5 cellular contexts compared by ENCODE assay signal in the genomic region with DNA sequence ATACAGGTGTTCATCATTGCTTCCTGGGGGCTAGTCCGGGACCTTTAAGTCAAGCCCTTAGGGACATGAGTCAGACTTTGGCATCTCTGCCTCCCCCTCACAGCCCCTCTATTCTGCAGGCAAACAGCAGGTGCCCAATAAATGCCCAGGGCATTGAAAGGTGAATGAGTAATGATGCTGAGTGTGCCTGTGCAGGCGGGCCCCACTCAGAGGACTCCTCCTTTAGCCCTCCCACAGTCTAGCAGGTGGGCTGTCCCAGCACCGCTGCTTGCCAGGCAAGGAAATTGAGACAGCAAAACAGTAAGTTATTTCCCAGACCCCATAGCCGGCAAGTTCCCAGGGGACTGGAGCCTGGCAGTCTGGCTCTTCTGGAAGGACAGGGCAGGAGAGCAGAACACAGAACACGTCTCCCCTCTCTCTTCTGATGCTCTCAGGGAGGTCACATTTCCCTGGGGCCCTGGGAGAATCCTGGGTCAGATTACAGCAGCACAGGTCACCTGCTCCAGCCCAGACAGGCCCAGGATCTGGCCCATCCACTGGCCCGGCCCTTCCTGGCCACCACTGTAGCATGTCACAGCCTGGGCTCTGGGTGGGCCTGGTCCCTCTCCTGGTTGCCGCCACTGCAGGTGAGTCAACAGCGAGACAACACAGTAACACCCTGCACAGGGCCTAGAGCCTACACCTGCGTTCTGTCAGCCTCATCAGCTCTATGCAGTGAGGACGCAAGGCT.
DNase-seq lines count a peak whose midpoint lies in the region; ATAC-seq, FAIRE-seq and TF ChIP-seq lines count a peak whose summit lies in the region.
"Not testable (repeated sequence)": the region's sequence is repeated elsewhere in the genome, so short reads cannot be mapped to it uniquely, and the experiment has no call there.

No MANE protein-coding gene starts in this region.

- dilution Hi-C loops in keratinocyte (cut with MboI; ENCODE audit: extremely low pct_ligation_motif_present, low sequenced_read_pairs) = not testable (repeated sequence)

- not testable (repeated sequence) for H2AFZ ChIP-seq in PC-3 (ENCODE audit: low read length); keratinocyte (ENCODE audit: control insufficient read depth, low read length)

- FAIRE-seq in keratinocyte (lab: Jason Lieb, UNC) (peak; percentile 80), urothelium cell line (lab: Jason Lieb, UNC) (peak; percentile 99)

- CTCF ChIA-PET in PC-3 (lab: Charles Lee) = not testable (repeated sequence)

- not testable (repeated sequence) for H3K36me3 ChIP-seq in PC-3 (ENCODE audit: low read depth, low read length); keratinocyte (ENCODE audit: control insufficient read depth in 2 of 2, extremely low read depth in 1 of 2, insufficient read depth in 2 of 2, low read length in 2 of 2)

- TF ChIP-seq CTCF in PC-3 (conservative IDR thresholded peaks at IDR 0.05; ENCODE audit: low read depth, low read length); keratinocyte (optimal IDR thresholded peaks at IDR 0.05 in 1 of 3, IDR thresholded peaks at IDR 0.05 in 1 of 3, conservative IDR thresholded peaks at IDR 0.05 in 1 of 3; ENCODE audit: extremely low read depth in 1 of 3, insufficient read depth in 2 of 3, low read length in 3 of 3): not testable (repeated sequence)

- not testable (repeated sequence) for H3F3A ChIP-seq in PC-3 (ENCODE audit: low read length, unreplicated experiment)

- intact Hi-C loops in PC-3 (cut with micrococcal nuclease) = not testable (repeated sequence)

- H3K4me1 ChIP-seq in PC-3 (ENCODE audit: insufficient read depth, low read length); keratinocyte (ENCODE audit: control insufficient read depth, extremely low read depth, insufficient read depth, low read length): not testable (repeated sequence)

- not testable (repeated sequence) for H3K27ac Mint-ChIP-seq in activated naive CD8-positive, alpha-beta T cell treated with anti-CD3 and anti-CD28 coated beads, Interleukin-2, amount 50 U/mL, for 24 hours

- H3K4me2 ChIP-seq in PC-3 (ENCODE audit: low read length); keratinocyte (ENCODE audit: control insufficient read depth, extremely low read depth, insufficient read depth, low read depth, low read length): not testable (repeated sequence)

- H4K20me1 ChIP-seq in PC-3 (ENCODE audit: low read length); keratinocyte (ENCODE audit: control insufficient read depth, extremely low read depth, insufficient read depth, low read length): not testable (repeated sequence)

- not testable (repeated sequence) for H3K9me3 Mint-ChIP-seq in activated naive CD8-positive, alpha-beta T cell treated with anti-CD3 and anti-CD28 coated beads, Interleukin-2, amount 50 U/mL, for 24 hours

- not testable (repeated sequence) for H3K9me3 ChIP-seq in PC-3 (ENCODE audit: low read length); keratinocyte (ENCODE audit: control insufficient read depth, low read depth, low read length)

- H3K4me3 ChIP-seq in PC-3 (ENCODE audit: low read length); keratinocyte (ENCODE audit: control insufficient read depth in 2 of 3, extremely low read depth in 1 of 3, insufficient read depth in 2 of 3, low read depth in 1 of 3, low read length in 3 of 3): not testable (repeated sequence)

- not testable (repeated sequence) for H3K4me1 Mint-ChIP-seq in activated naive CD8-positive, alpha-beta T cell treated with anti-CD3 and anti-CD28 coated beads, Interleukin-2, amount 50 U/mL, for 24 hours

- not testable (repeated sequence) for H3K9me1 ChIP-seq in keratinocyte (ENCODE audit: control insufficient read depth, extremely low read depth, insufficient read depth, low read length)

- H3K4me3 Mint-ChIP-seq in activated naive CD8-positive, alpha-beta T cell treated with anti-CD3 and anti-CD28 coated beads, Interleukin-2, amount 50 U/mL, for 24 hours = not testable (repeated sequence)

- H3K9me2 ChIP-seq in PC-3 (replicated peaks; ENCODE audit: low read length) = not testable (repeated sequence)

- POLR2A ChIA-PET in PC-3 (lab: Charles Lee; ENCODE audit: unreplicated experiment) = not testable (repeated sequence)

- H3K27ac ChIP-seq in PC-3 (ENCODE audit: low read length); keratinocyte (ENCODE audit: control insufficient read depth, insufficient read depth, low read length): not testable (repeated sequence)

- ATAC-seq in PC-3 = peak; percentile 69
- peak; percentile 12 for ATAC-seq in activated naive CD8-positive, alpha-beta T cell treated with anti-CD3 and anti-CD28 coated beads, Interleukin-2, amount 50 U/mL, for 24 hours
- ATAC-seq in esophagus mucosa = peak; percentile 39

- H3K79me2 ChIP-seq in PC-3 (ENCODE audit: low read length); keratinocyte (ENCODE audit: control insufficient read depth, insufficient read depth, low read length): not testable (repeated sequence)

- not testable (repeated sequence) for DNase-seq in PC-3; activated naive CD8-positive, alpha-beta T cell treated with anti-CD3 and anti-CD28 coated beads, Interleukin-2, amount 50 U/mL, for 24 hours; keratinocyte (ENCODE audit: low read depth, low spot score); urothelium cell line (ENCODE audit: low spot score)

- not testable (repeated sequence) for H3K27me3 Mint-ChIP-seq in activated naive CD8-positive, alpha-beta T cell treated with anti-CD3 and anti-CD28 coated beads, Interleukin-2, amount 50 U/mL, for 24 hours

- BruUV-seq in PC-3 (replicated peaks; lab: Mats Ljungman, UMichigan) = not testable (repeated sequence)

- not testable (repeated sequence) for H3K27me3 ChIP-seq in PC-3 (ENCODE audit: low read length); keratinocyte (ENCODE audit: control insufficient read depth, extremely low read depth, insufficient read depth, low read length)

- not testable (repeated sequence) for H3K9ac ChIP-seq in PC-3 (ENCODE audit: low read length); keratinocyte (ENCODE audit: control insufficient read depth, extremely low read depth, insufficient read depth, low read length)

- not testable (repeated sequence) for H3K36me3 Mint-ChIP-seq in activated naive CD8-positive, alpha-beta T cell treated with anti-CD3 and anti-CD28 coated beads, Interleukin-2, amount 50 U/mL, for 24 hours (ENCODE audit: low read depth)

Comparison
In these comparisons a context has a peak if more than half of its experiments do, and no peak if none do; other contexts are left out.
1. ATAC-seq: peak in every context shown above with its lines; median percentile 69 in PC-3; 39 in esophagus mucosa; 12 in activated naive CD8-positive, alpha-beta T cell treated with anti-CD3 and anti-CD28 coated beads, Interleukin-2, amount 50 U/mL, for 24 hours.